1 cellular context compared by ENCODE assay signal in genomic region chr1:94247146-94248094, GRCh38.
A peak's percentile ranks its signal among the peaks of the same experiment; 100 is the strongest.
TF ChIP-seq lines count a peak whose summit lies in the region.

No MANE protein-coding gene starts in this region.

TF ChIP-seq in HepG2, 621 proteins besides CTCF, POLR2A, EP300 and RAD21 (continued from another document and continues in another):
- TF ChIP-seq, protein P1, sequence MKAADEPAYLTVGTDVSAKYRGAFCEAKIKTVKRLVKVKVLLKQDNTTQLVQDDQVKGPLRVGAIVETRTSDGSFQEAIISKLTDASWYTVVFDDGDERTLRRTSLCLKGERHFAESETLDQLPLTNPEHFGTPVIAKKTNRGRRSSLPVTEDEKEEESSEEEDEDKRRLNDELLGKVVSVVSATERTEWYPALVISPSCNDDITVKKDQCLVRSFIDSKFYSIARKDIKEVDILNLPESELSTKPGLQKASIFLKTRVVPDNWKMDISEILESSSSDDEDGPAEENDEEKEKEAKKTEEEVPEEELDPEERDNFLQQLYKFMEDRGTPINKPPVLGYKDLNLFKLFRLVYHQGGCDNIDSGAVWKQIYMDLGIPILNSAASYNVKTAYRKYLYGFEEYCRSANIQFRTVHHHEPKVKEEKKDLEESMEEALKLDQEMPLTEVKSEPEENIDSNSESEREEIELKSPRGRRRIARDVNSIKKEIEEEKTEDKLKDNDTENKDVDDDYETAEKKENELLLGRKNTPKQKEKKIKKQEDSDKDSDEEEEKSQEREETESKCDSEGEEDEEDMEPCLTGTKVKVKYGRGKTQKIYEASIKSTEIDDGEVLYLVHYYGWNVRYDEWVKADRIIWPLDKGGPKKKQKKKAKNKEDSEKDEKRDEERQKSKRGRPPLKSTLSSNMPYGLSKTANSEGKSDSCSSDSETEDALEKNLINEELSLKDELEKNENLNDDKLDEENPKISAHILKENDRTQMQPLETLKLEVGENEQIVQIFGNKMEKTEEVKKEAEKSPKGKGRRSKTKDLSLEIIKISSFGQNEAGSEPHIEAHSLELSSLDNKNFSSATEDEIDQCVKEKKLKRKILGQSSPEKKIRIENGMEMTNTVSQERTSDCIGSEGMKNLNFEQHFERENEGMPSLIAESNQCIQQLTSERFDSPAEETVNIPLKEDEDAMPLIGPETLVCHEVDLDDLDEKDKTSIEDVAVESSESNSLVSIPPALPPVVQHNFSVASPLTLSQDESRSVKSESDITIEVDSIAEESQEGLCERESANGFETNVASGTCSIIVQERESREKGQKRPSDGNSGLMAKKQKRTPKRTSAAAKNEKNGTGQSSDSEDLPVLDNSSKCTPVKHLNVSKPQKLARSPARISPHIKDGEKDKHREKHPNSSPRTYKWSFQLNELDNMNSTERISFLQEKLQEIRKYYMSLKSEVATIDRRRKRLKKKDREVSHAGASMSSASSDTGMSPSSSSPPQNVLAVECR (CRISPR knock-in tag; IDR thresholded peaks at IDR 0.05; ENCODE audit: borderline replicate concordance): peak; percentile 70; the same call in 1 of the 2 replicates
- TF ChIP-seq ZNF800 (CRISPR knock-in tag; IDR thresholded peaks at IDR 0.05): no peak
- TF ChIP-seq, protein P2, sequence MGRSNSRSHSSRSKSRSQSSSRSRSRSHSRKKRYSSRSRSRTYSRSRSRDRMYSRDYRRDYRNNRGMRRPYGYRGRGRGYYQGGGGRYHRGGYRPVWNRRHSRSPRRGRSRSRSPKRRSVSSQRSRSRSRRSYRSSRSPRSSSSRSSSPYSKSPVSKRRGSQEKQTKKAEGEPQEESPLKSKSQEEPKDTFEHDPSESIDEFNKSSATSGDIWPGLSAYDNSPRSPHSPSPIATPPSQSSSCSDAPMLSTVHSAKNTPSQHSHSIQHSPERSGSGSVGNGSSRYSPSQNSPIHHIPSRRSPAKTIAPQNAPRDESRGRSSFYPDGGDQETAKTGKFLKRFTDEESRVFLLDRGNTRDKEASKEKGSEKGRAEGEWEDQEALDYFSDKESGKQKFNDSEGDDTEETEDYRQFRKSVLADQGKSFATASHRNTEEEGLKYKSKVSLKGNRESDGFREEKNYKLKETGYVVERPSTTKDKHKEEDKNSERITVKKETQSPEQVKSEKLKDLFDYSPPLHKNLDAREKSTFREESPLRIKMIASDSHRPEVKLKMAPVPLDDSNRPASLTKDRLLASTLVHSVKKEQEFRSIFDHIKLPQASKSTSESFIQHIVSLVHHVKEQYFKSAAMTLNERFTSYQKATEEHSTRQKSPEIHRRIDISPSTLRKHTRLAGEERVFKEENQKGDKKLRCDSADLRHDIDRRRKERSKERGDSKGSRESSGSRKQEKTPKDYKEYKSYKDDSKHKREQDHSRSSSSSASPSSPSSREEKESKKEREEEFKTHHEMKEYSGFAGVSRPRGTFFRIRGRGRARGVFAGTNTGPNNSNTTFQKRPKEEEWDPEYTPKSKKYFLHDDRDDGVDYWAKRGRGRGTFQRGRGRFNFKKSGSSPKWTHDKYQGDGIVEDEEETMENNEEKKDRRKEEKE (IDR thresholded peaks at IDR 0.05): no peak
- TF ChIP-seq MAFK (conservative IDR thresholded peaks at IDR 0.05 in 1 of 2, IDR thresholded peaks at IDR 0.05 in 1 of 2; ENCODE audit: low read length in 2 of 2): no peak
- no peak for TF ChIP-seq ZNF329 (CRISPR knock-in tag; IDR thresholded peaks at IDR 0.05; ENCODE audit: low read depth)
- peak; percentile 61; the same call in 1 of the 2 replicates for TF ChIP-seq SP4 (CRISPR knock-in tag; IDR thresholded peaks at IDR 0.05)
- peak; percentile 55 for TF ChIP-seq ZFX (CRISPR knock-in tag; IDR thresholded peaks at IDR 0.05; ENCODE audit: low read depth)
- no peak for TF ChIP-seq XRCC5 (optimal IDR thresholded peaks at IDR 0.05; ENCODE audit: low read length)
- TF ChIP-seq KLF6 (CRISPR knock-in tag; IDR thresholded peaks at IDR 0.05): no peak
- peak; percentile 61 for TF ChIP-seq HNRNPLL (IDR thresholded peaks at IDR 0.05; ENCODE audit: low read depth, low read length, poor library complexity, severe bottlenecking)
- TF ChIP-seq REPIN1 (CRISPR knock-in tag; IDR thresholded peaks at IDR 0.05; ENCODE audit: borderline replicate concordance, low read depth): 0 out of 2 replicates have a peak, but pooled peaks have one; percentile 26
- peak; percentile 26; the same call in 1 of the 2 replicates for TF ChIP-seq ELF3 (CRISPR knock-in tag; IDR thresholded peaks at IDR 0.05)
- TF ChIP-seq, protein P3, sequence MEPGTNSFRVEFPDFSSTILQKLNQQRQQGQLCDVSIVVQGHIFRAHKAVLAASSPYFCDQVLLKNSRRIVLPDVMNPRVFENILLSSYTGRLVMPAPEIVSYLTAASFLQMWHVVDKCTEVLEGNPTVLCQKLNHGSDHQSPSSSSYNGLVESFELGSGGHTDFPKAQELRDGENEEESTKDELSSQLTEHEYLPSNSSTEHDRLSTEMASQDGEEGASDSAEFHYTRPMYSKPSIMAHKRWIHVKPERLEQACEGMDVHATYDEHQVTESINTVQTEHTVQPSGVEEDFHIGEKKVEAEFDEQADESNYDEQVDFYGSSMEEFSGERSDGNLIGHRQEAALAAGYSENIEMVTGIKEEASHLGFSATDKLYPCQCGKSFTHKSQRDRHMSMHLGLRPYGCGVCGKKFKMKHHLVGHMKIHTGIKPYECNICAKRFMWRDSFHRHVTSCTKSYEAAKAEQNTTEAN (CRISPR knock-in tag; conservative IDR thresholded peaks at IDR 0.05): no peak
- TF ChIP-seq SKI (IDR thresholded peaks at IDR 0.05; ENCODE audit: partially characterized antibody): peak; percentile 73
- peak; percentile 78 for TF ChIP-seq ZNF317 (CRISPR knock-in tag; IDR thresholded peaks at IDR 0.05)
- peak; percentile 75; the same call in 1 of the 2 replicates for TF ChIP-seq ZSCAN25 (CRISPR knock-in tag; IDR thresholded peaks at IDR 0.05)
- TF ChIP-seq ZNF891 (CRISPR knock-in tag; IDR thresholded peaks at IDR 0.05): 0 out of 2 replicates have a peak, but pooled peaks have one; percentile 37
- peak; percentile 59 for TF ChIP-seq TAF1 (CRISPR knock-in tag; IDR thresholded peaks at IDR 0.05)
- TF ChIP-seq SIN3B (IDR thresholded peaks at IDR 0.05; ENCODE audit: low read length): 0 out of 2 replicates have a peak, but pooled peaks have one; percentile 22
- peak; percentile 60; the same call in 1 of the 2 replicates for TF ChIP-seq HES4 (CRISPR knock-in tag; IDR thresholded peaks at IDR 0.05; ENCODE audit: borderline replicate concordance)
- no peak for TF ChIP-seq HDAC6 (IDR thresholded peaks at IDR 0.05; ENCODE audit: low read depth, low read length)
- no peak for TF ChIP-seq RXRA (CRISPR knock-in tag; IDR thresholded peaks at IDR 0.05)
- TF ChIP-seq IRF9 (CRISPR knock-in tag; IDR thresholded peaks at IDR 0.05; ENCODE audit: borderline replicate concordance): 0 out of 2 replicates have a peak, but pooled peaks have one; percentile 19
- no peak for TF ChIP-seq ZNF780A (CRISPR knock-in tag; IDR thresholded peaks at IDR 0.05)
- TF ChIP-seq MED1 (CRISPR knock-in tag; IDR thresholded peaks at IDR 0.05): peak; percentile 24; the same call in 1 of the 2 replicates
- TF ChIP-seq ZNF710 (CRISPR knock-in tag; IDR thresholded peaks at IDR 0.05; ENCODE audit: borderline replicate concordance): no peak
- TF ChIP-seq ZNF776 (CRISPR knock-in tag; IDR thresholded peaks at IDR 0.05): peak; percentile 78; the same call in 1 of the 2 replicates
- TF ChIP-seq MLXIP (CRISPR knock-in tag; IDR thresholded peaks at IDR 0.05; ENCODE audit: borderline replicate concordance): no peak
- TF ChIP-seq ZBTB7A (CRISPR knock-in tag; IDR thresholded peaks at IDR 0.05): no peak
- peak; percentile 36; the same call in 1 of the 2 replicates for TF ChIP-seq MTA1 (CRISPR knock-in tag; IDR thresholded peaks at IDR 0.05; ENCODE audit: borderline replicate concordance)
- TF ChIP-seq KLF12 (CRISPR knock-in tag; IDR thresholded peaks at IDR 0.05; ENCODE audit: borderline replicate concordance): peak; percentile 63; the same call in 1 of the 2 replicates
- peak; percentile 36; the same call in 1 of the 2 replicates for TF ChIP-seq KDM5B (CRISPR knock-in tag; IDR thresholded peaks at IDR 0.05; ENCODE audit: borderline replicate concordance)
- peak; percentile 39; the same call in 1 of the 2 replicates for TF ChIP-seq PHF21A (CRISPR knock-in tag; IDR thresholded peaks at IDR 0.05)
- TF ChIP-seq, protein P4, sequence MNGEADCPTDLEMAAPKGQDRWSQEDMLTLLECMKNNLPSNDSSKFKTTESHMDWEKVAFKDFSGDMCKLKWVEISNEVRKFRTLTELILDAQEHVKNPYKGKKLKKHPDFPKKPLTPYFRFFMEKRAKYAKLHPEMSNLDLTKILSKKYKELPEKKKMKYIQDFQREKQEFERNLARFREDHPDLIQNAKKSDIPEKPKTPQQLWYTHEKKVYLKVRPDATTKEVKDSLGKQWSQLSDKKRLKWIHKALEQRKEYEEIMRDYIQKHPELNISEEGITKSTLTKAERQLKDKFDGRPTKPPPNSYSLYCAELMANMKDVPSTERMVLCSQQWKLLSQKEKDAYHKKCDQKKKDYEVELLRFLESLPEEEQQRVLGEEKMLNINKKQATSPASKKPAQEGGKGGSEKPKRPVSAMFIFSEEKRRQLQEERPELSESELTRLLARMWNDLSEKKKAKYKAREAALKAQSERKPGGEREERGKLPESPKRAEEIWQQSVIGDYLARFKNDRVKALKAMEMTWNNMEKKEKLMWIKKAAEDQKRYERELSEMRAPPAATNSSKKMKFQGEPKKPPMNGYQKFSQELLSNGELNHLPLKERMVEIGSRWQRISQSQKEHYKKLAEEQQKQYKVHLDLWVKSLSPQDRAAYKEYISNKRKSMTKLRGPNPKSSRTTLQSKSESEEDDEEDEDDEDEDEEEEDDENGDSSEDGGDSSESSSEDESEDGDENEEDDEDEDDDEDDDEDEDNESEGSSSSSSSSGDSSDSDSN (CRISPR knock-in tag; IDR thresholded peaks at IDR 0.05): peak; percentile 65; the same call in 1 of the 2 replicates
- TF ChIP-seq TCF12 (IDR thresholded peaks at IDR 0.05): no peak
- peak; percentile 59; the same call in 1 of the 2 replicates for TF ChIP-seq TCF12 (CRISPR knock-in tag; IDR thresholded peaks at IDR 0.05)
- no peak for TF ChIP-seq MBNL3 (CRISPR knock-in tag; conservative IDR thresholded peaks at IDR 0.05)
- no peak for TF ChIP-seq BRCA1 (CRISPR knock-in tag; IDR thresholded peaks at IDR 0.05)
- TF ChIP-seq E2F1 (CRISPR knock-in tag; IDR thresholded peaks at IDR 0.05): peak; percentile 54; the same call in 1 of the 2 replicates
- no peak for TF ChIP-seq ZBTB42 (CRISPR knock-in tag; IDR thresholded peaks at IDR 0.05)
- no peak for TF ChIP-seq ZNF792 (CRISPR knock-in tag; IDR thresholded peaks at IDR 0.05)
- TF ChIP-seq PHF8 (CRISPR knock-in tag; IDR thresholded peaks at IDR 0.05): 0 out of 2 replicates have a peak, but pooled peaks have one; percentile 31
